Comparison of ENCODE assay signal across 1 cellular context in genomic region chr3:198092276-198092675, GRCh38.
TF ChIP-seq lines count a peak whose summit lies in the region.

No MANE protein-coding gene starts in this region.

TF ChIP-seq in K562, 482 proteins besides CTCF, POLR2A, EP300 and RAD21 (continued from another document and continues in another):
- TF ChIP-seq E4F1 (CRISPR knock-in tag; IDR thresholded peaks at IDR 0.05; ENCODE audit: borderline replicate concordance) = no peak
- TF ChIP-seq FOXA3 (CRISPR knock-in tag; conservative IDR thresholded peaks at IDR 0.05 in 1 of 2, IDR thresholded peaks at IDR 0.05 in 1 of 2) = peak; percentile 42 to 80
- peak in 1 of 2 experiments; percentile 48; a peak in 2 of 4 replicates for TF ChIP-seq MNT (conservative IDR thresholded peaks at IDR 0.05)
- no peak for TF ChIP-seq POLR3A (IDR thresholded peaks at IDR 0.05; ENCODE audit: borderline replicate concordance, extremely low read depth, insufficient read depth, insufficient read length)
- peak; percentile 90 for TF ChIP-seq TCF3 (CRISPR knock-in tag; IDR thresholded peaks at IDR 0.05)
- TF ChIP-seq HNRNPH1 (optimal IDR thresholded peaks at IDR 0.05; ENCODE audit: low read depth, low read length) = no peak
- TF ChIP-seq RERE (CRISPR knock-in tag; IDR thresholded peaks at IDR 0.05; ENCODE audit: borderline replicate concordance) = no peak
- TF ChIP-seq CBX1 (IDR thresholded peaks at IDR 0.05; ENCODE audit: low read depth) = no peak
- TF ChIP-seq ZKSCAN1 (IDR thresholded peaks at IDR 0.05; ENCODE audit: low read depth, low read length) = no peak
- peak; percentile 45; the same call in 1 of the 2 replicates for TF ChIP-seq MYC (IDR thresholded peaks at IDR 0.05; ENCODE audit: low read depth, low read length)
- no peak for TF ChIP-seq MYC (CRISPR knock-in tag; IDR thresholded peaks at IDR 0.05; ENCODE audit: borderline replicate concordance, low read depth)
- TF ChIP-seq NFIX (CRISPR knock-in tag; IDR thresholded peaks at IDR 0.05; ENCODE audit: low read depth) = no peak
- peak; percentile 57 for TF ChIP-seq SOX6 (IDR thresholded peaks at IDR 0.05)
- no peak for TF ChIP-seq EZH2 (IDR thresholded peaks at IDR 0.05; ENCODE audit: borderline replicate concordance, low read depth, low read length)
- TF ChIP-seq RBM14 (IDR thresholded peaks at IDR 0.05; ENCODE audit: borderline replicate concordance, insufficient read depth, low read depth, low read length) = no peak
- peak; percentile 89 for TF ChIP-seq LEF1 (IDR thresholded peaks at IDR 0.05)
- peak; percentile 86 for TF ChIP-seq ZNF592 (IDR thresholded peaks at IDR 0.05)
- TF ChIP-seq NCOA1 (IDR thresholded peaks at IDR 0.05; ENCODE audit: low read depth) = peak; percentile 80
- TF ChIP-seq ZEB2 (IDR thresholded peaks at IDR 0.05) = 0 out of 2 replicates have a peak, but pooled peaks have one; percentile 17
- TF ChIP-seq TAL1 (IDR thresholded peaks at IDR 0.05) = peak; percentile 83
- peak; percentile 70 for TF ChIP-seq MGA (IDR thresholded peaks at IDR 0.05)
- no peak for TF ChIP-seq CREB3L1 (IDR thresholded peaks at IDR 0.05; ENCODE audit: borderline replicate concordance, low read depth)
- no peak for TF ChIP-seq TAF1 (IDR thresholded peaks at IDR 0.05; ENCODE audit: control insufficient read depth, extremely low read depth, insufficient read depth, low read length, severe bottlenecking)
